Comparison of ENCODE assay signal across 8 cellular contexts in genomic region chr10:37754538-37755323, GRCh38.
A peak's percentile ranks its signal among the peaks of the same experiment; 100 is the strongest.
DNase-seq lines count a peak whose midpoint lies in the region; ATAC-seq and TF ChIP-seq lines count a peak whose summit lies in the region.

No MANE protein-coding gene starts in this region.

- no peak overlapping the region for H3K27ac ChIP-seq in OCI-LY3 (ENCODE audit: low read length)

- no peaks in the 10 kb centered on the region for H3K27me3 ChIP-seq in Caco-2 (replicated peaks; ENCODE audit: control insufficient read depth, insufficient read depth, low read length)
- no peaks in the 10 kb centered on the region for H3K27me3 ChIP-seq in HAP-1 (ENCODE audit: low read depth)
- no peaks in the 10 kb centered on the region for H3K27me3 ChIP-seq in OCI-LY3 (ENCODE audit: low read depth, low read length)

- H3K4me3 ChIP-seq in Caco-2 (ENCODE audit: low read depth, low read length) (no peak overlapping the region), HAP-1 (no peak overlapping the region), OCI-LY3 (ENCODE audit: low read length) (no peak overlapping the region)

- H3K9me3 Mint-ChIP-seq in Caco-2 (ENCODE audit: unreplicated experiment), result peaks cover 9% of the 10 kb centered on the region
- peaks cover 32% of the 10 kb centered on the region for H3K9me3 Mint-ChIP-seq in activated naive CD4-positive, alpha-beta T cell treated with anti-CD3 and anti-CD28 coated beads for 36 hours

- no peaks in the 10 kb centered on the region for H3K27me3 Mint-ChIP-seq in Caco-2 (ENCODE audit: insufficient read depth, unreplicated experiment)
- no peaks in the 10 kb centered on the region for H3K27me3 Mint-ChIP-seq in activated naive CD4-positive, alpha-beta T cell treated with anti-CD3 and anti-CD28 coated beads for 36 hours (ENCODE audit: low read depth)

- H3K36me3 Mint-ChIP-seq in Caco-2 (ENCODE audit: insufficient read depth, unreplicated experiment), result no peaks in the 10 kb centered on the region
- peaks cover 12% of the 10 kb centered on the region for H3K36me3 Mint-ChIP-seq in activated naive CD4-positive, alpha-beta T cell treated with anti-CD3 and anti-CD28 coated beads for 36 hours (ENCODE audit: low read depth)

- BruUV-seq in Caco-2 (replicated peaks; lab: Mats Ljungman, UMichigan), result no TSS peak

- H3K4me3 Mint-ChIP-seq in Caco-2 (ENCODE audit: unreplicated experiment), result no peak overlapping the region
- no peak overlapping the region for H3K4me3 Mint-ChIP-seq in activated naive CD4-positive, alpha-beta T cell treated with anti-CD3 and anti-CD28 coated beads for 36 hours

- no peaks in the 10 kb centered on the region for H3K4me1 Mint-ChIP-seq in Caco-2 (ENCODE audit: low read depth, unreplicated experiment)
- no peaks in the 10 kb centered on the region for H3K4me1 Mint-ChIP-seq in activated naive CD4-positive, alpha-beta T cell treated with anti-CD3 and anti-CD28 coated beads for 36 hours (ENCODE audit: low read depth)

- TF ChIP-seq CTCF in Caco-2 (IDR thresholded peaks at IDR 0.05; ENCODE audit: insufficient read depth in 1 of 2, low read depth in 1 of 2, low read length in 1 of 2, severe bottlenecking in 1 of 2, unreplicated experiment in 1 of 2) (peak; percentile 58 to 83), OCI-LY3 (IDR thresholded peaks at IDR 0.05; ENCODE audit: low read depth, low read length) (peak; percentile 72)

- POLR2A ChIA-PET in Caco-2 (lab: Charles Lee), result no interaction called here

- H3K36me3 ChIP-seq in Caco-2 (ENCODE audit: control insufficient read depth, insufficient read depth, low read length), result no peaks in the 10 kb centered on the region
- no peaks in the 10 kb centered on the region for H3K36me3 ChIP-seq in HAP-1 (replicated peaks)
- H3K36me3 ChIP-seq in OCI-LY3 (replicated peaks; ENCODE audit: low read depth, low read length), result no peaks in the 10 kb centered on the region

- no peaks in the 10 kb centered on the region for H4K20me1 ChIP-seq in OCI-LY3 (ENCODE audit: insufficient read depth, low read length)

- H3K4me2 ChIP-seq in OCI-LY3 (ENCODE audit: low read length), result no peak overlapping the region

- no peaks in the 10 kb centered on the region; the same call in 1 of the 2 replicates for H3K9me3 ChIP-seq in Caco-2
- H3K9me3 ChIP-seq in HAP-1, result no peaks in the 10 kb centered on the region
- no peaks in the 10 kb centered on the region for H3K9me3 ChIP-seq in OCI-LY3 (ENCODE audit: insufficient read depth, low read length)

- H3K9ac ChIP-seq in OCI-LY3 (ENCODE audit: low read length), result no peak overlapping the region

- no peak overlapping the region for H3K27ac Mint-ChIP-seq in Caco-2 (ENCODE audit: unreplicated experiment)
- no peak overlapping the region for H3K27ac Mint-ChIP-seq in activated naive CD4-positive, alpha-beta T cell treated with anti-CD3 and anti-CD28 coated beads for 36 hours

- no peak overlapping the region for H2AFZ ChIP-seq in OCI-LY3 (ENCODE audit: low read depth, low read length)

- intact Hi-C loops in Caco-2 (cut with micrococcal nuclease; ENCODE audit: unreplicated experiment) (loop anchor here (1.0 to 10.0 kb wide), 6 partner anchors 229 to 865 kb away; no protein-coding TSS in a partner anchor), left cardiac atrium (cut with DNase I) (loop anchor here (2.0 to 5.0 kb wide), 2 partner anchors 317 to 320 kb away; no protein-coding TSS in a partner anchor)
- intact Hi-C loops in activated naive CD4-positive, alpha-beta T cell treated with anti-CD3 and anti-CD28 coated beads for 36 hours (cut with micrococcal nuclease), result no loop called here

- H3K79me2 ChIP-seq in OCI-LY3 (ENCODE audit: low read length), result no peaks in the 10 kb centered on the region

- peak; percentile 54 to 70 for ATAC-seq in left cardiac atrium

- peak; percentile 58 to 63 for DNase-seq in Caco-2
- DNase-seq in HAP-1 (ENCODE audit: low spot score in 2 of 2), result peak; percentile 3 to 27
- no peak for DNase-seq in left cardiac atrium
- DNase-seq in NCI-H146 treated with DMSO at 0.1 percent for 48 hours (lab: John Stamatoyannopoulos, UW; ENCODE audit: unreplicated experiment), result no peak
- DNase-seq in activated naive CD4-positive, alpha-beta T cell treated with anti-CD3 and anti-CD28 coated beads for 36 hours, result no peak
- DNase-seq in NCI-H774 (lab: John Stamatoyannopoulos, UW), result no peak
- no peak for DNase-seq in activated CD4-positive, CD25-positive, alpha-beta regulatory T cell treated with anti-CD3 and anti-CD28 coated beads, Interleukin-2, amount 50 U/mL, for 72 hours

- CTCF ChIA-PET in Caco-2 (lab: Charles Lee), result interaction anchor here (0.6 to 1.3 kb wide), 9 partner anchors 12 to 866 kb away, joined by 3 to 7 read pairs (median 4); no protein-coding TSS in a partner anchor
- CTCF ChIA-PET in activated naive CD4-positive, alpha-beta T cell treated with anti-CD3 and anti-CD28 coated beads for 36 hours (lab: Charles Lee), result interaction anchor here (0.7 kb wide), 1 partner anchor 114 kb away, joined by 4 read pairs; no protein-coding TSS in a partner anchor

- in situ Hi-C loops in HAP-1 (cut with MboI; ENCODE audit: low sequenced_read_pairs), result no loop called here

- H3K4me1 ChIP-seq in Caco-2 (peaks cover 8% of the 10 kb centered on the region; the same call in 1 of the 2 replicates), HAP-1 (no peaks in the 10 kb centered on the region), OCI-LY3 (ENCODE audit: low read length) (no peaks in the 10 kb centered on the region)

Comparison
In these comparisons a context has a peak if more than half of its experiments do, and no peak if none do; other contexts are left out.
1. DNase-seq: peak in Caco-2 (2 of 2) and HAP-1 (2 of 2); none in left cardiac atrium (single experiment), NCI-H146 treated with DMSO at 0.1 percent for 48 hours (single experiment), activated naive CD4-positive, alpha-beta T cell treated with anti-CD3 and anti-CD28 coated beads for 36 hours (single experiment), NCI-H774 (single experiment) and activated CD4-positive, CD25-positive, alpha-beta regulatory T cell treated with anti-CD3 and anti-CD28 coated beads, Interleukin-2, amount 50 U/mL, for 72 hours (single experiment).